ENCODE assay signal across 18 cellular contexts in the genomic region with DNA sequence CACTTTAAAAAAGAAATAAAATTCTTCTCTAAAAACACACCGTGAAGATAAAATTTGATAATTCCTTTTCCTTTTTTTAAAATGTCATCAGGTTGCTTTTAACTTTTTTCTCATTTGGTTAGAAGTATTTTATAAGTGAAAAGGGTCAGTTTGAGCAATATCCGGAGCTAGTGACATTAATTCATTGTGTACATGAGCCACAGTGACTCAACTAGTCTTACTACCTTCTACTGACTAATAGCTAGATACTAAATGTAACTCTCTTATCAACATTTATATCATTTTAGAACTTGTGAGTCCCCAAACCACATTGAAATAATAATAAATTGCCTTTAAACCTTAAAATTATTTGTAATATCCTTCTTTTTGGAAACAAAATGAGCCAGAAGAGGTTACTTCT.
DNase-seq lines count a peak whose midpoint lies in the region; TF ChIP-seq lines count a peak whose summit lies in the region.
"Had no signal": no experiment of that assay in that cellular context is flagged by ENCODE, and none has a peak within 500 bp of the region (broad histone marks: within the 10 kb centered on the region; RNA-seq: fewer than 3 reads in every experiment).

No MANE protein-coding gene starts in this region.

- H3K4me3 ChIP-seq in astrocyte of the spinal cord (ENCODE audit: low read depth, low read length) (no peak overlapping the region), mesenchymal stem cell (ENCODE audit: insufficient read depth in 1 of 2, low read depth in 1 of 2, low read length in 2 of 2) (no peak overlapping the region)
- H3K4me3 ChIP-seq: coronary artery, stomach had no signal

- H3K18ac ChIP-seq in mesenchymal stem cell (ENCODE audit: low read depth in 1 of 2, low read length in 2 of 2), result no peak overlapping the region

- H2BK12ac ChIP-seq in mesenchymal stem cell (ENCODE audit: low read length in 2 of 2), result no peak overlapping the region

- no peak overlapping the region for H3K14ac ChIP-seq in mesenchymal stem cell (ENCODE audit: low read length in 2 of 2)

- H3K27ac Mint-ChIP-seq in HFFc6, result peak overlapping the region; percentile 37
- H3K27ac Mint-ChIP-seq: activated CD4-positive, alpha-beta T cell treated with anti-CD3 and anti-CD28 coated beads, Interleukin-2, amount 10 ng/mL, durations not matched to agents 7 days and 5 days; activated naive CD8-positive, alpha-beta T cell; endodermal cell; type B pancreatic cell had no signal

- 0 out of 2 replicates have a peak, but pooled peaks cover 4% of the 10 kb centered on the region for H3K9me3 Mint-ChIP-seq in HFFc6
- H3K9me3 Mint-ChIP-seq: activated CD4-positive, alpha-beta T cell treated with anti-CD3 and anti-CD28 coated beads, Interleukin-2, amount 10 ng/mL, durations not matched to agents 7 days and 5 days; type B pancreatic cell had no signal

- peaks cover 65% of the 10 kb centered on the region for H3K4me1 Mint-ChIP-seq in HFFc6 (ENCODE audit: low read depth)
- H3K4me1 Mint-ChIP-seq: activated CD4-positive, alpha-beta T cell treated with anti-CD3 and anti-CD28 coated beads, Interleukin-2, amount 10 ng/mL, durations not matched to agents 7 days and 5 days had no signal

- H3K4me3 Mint-ChIP-seq in HFFc6, result peak overlapping the region; percentile 26; the same call in 1 of the 2 replicates
- H3K4me3 Mint-ChIP-seq: activated CD4-positive, alpha-beta T cell treated with anti-CD3 and anti-CD28 coated beads, Interleukin-2, amount 10 ng/mL, durations not matched to agents 7 days and 5 days; activated naive CD8-positive, alpha-beta T cell; endodermal cell; type B pancreatic cell had no signal

- no peak overlapping the region for H3K23ac ChIP-seq in mesenchymal stem cell (ENCODE audit: low read length in 2 of 2)

- TF ChIP-seq CTCF in HFFc6 (IDR thresholded peaks at IDR 0.05) (no peak), astrocyte of the spinal cord (IDR thresholded peaks at IDR 0.05; ENCODE audit: low read depth, low read length) (no peak)

- H3K9me3 ChIP-seq in mesenchymal stem cell (ENCODE audit: control insufficient read depth, low read length), result no peaks in the 10 kb centered on the region
- H3K9me3 ChIP-seq: stomach had no signal

- H2AFZ ChIP-seq in mesenchymal stem cell (ENCODE audit: low read depth, low read length), result no peak overlapping the region

- peaks cover 0 to 3% of the 10 kb centered on the region in 2 experiments for H3K27me3 ChIP-seq in mesenchymal stem cell (ENCODE audit: control insufficient read depth in 1 of 2, insufficient read depth in 1 of 2, low read length in 2 of 2)
- H3K27me3 ChIP-seq: stomach had no signal

- H2BK5ac ChIP-seq in mesenchymal stem cell (ENCODE audit: low read depth, low read length, poor library complexity, severe bottlenecking), result no peak overlapping the region

- no peak overlapping the region for H3K27ac ChIP-seq in mesenchymal stem cell (ENCODE audit: low read length, poor library complexity, severe bottlenecking)
- H3K27ac ChIP-seq: coronary artery, stomach, VCaP had no signal

- WGBS in mesenchymal stem cell, result no CpG with 5 or more reads among the region's 2 CpGs

- H3K36me3 Mint-ChIP-seq in HFFc6 (ENCODE audit: low read depth), result 0 out of 2 replicates have a peak, but pooled peaks cover 3% of the 10 kb centered on the region
- H3K36me3 Mint-ChIP-seq: activated naive CD8-positive, alpha-beta T cell; type B pancreatic cell had no signal

- H4K8ac ChIP-seq in mesenchymal stem cell (ENCODE audit: low read length), result no peak overlapping the region

- H3K36me3 ChIP-seq in mesenchymal stem cell (ENCODE audit: control insufficient read depth in 1 of 2, insufficient read depth in 2 of 2, low read depth in 1 of 2, low read length in 2 of 2), result no peaks in the 10 kb centered on the region
- H3K36me3 ChIP-seq: stomach had no signal

- no peak overlapping the region for H2BK120ac ChIP-seq in mesenchymal stem cell (ENCODE audit: low read depth, low read length)

- no peaks in the 10 kb centered on the region for H3K79me1 ChIP-seq in mesenchymal stem cell (replicated peaks; ENCODE audit: low read length, poor library complexity, severe bottlenecking)

- no peak overlapping the region for H2AK5ac ChIP-seq in mesenchymal stem cell (ENCODE audit: low read length, severe bottlenecking)

- DNase-seq in AG08396 (ENCODE audit: low spot score) (peak; percentile 7), HFFc6 (peak; percentile 47), astrocyte of the spinal cord (ENCODE audit: low read depth, low spot score) (peak; percentile 39), mesenchymal stem cell (peak; percentile 25), SHP77 treated with DMSO at 0.1 percent for 48 hours (lab: John Stamatoyannopoulos, UW) (no peak), amygdala (lab: John Stamatoyannopoulos, UW) (no peak)
- DNase-seq in activated CD4-positive, alpha-beta T cell treated with anti-CD3 and anti-CD28 coated beads for 1 hour, result no peak
- DNase-seq in stimulated activated CD4-positive, alpha-beta T cell treated with anti-CD3 and anti-CD28 coated beads, Interleukin-4, amount 100 ng/mL, for 1 hour, result no peak
- DNase-seq: activated CD4-positive, alpha-beta T cell treated with anti-CD3 and anti-CD28 coated beads, Interleukin-2, amount 10 ng/mL, durations not matched to agents 7 days and 5 days; endodermal cell; NCI-H1048; NCI-H187 treated with DMSO at 0.1 percent for 48 hours; NCI-H226; stomach had no signal

- peaks cover 3% of the 10 kb centered on the region for H3K4me1 ChIP-seq in mesenchymal stem cell (ENCODE audit: control insufficient read depth, insufficient read depth, low read depth, low read length)
- H3K4me1 ChIP-seq: stomach had no signal

- H3K27me3 Mint-ChIP-seq in HFFc6 (ENCODE audit: insufficient read depth), result no peaks in the 10 kb centered on the region; the same call in 1 of the 2 replicates
- H3K27me3 Mint-ChIP-seq: activated CD4-positive, alpha-beta T cell treated with anti-CD3 and anti-CD28 coated beads, Interleukin-2, amount 10 ng/mL, durations not matched to agents 7 days and 5 days; activated naive CD8-positive, alpha-beta T cell; type B pancreatic cell had no signal

- no peak overlapping the region for H3K4me2 ChIP-seq in mesenchymal stem cell (ENCODE audit: low read length, poor library complexity, severe bottlenecking)

- no peak overlapping the region for H3K4ac ChIP-seq in mesenchymal stem cell (ENCODE audit: low read depth in 1 of 2, low read length in 2 of 2)

- in situ Hi-C loops in astrocyte of the spinal cord (cut with HindIII; ENCODE audit: low sequenced_read_pairs), result no loop called here

- no peak overlapping the region for H3K9ac ChIP-seq in mesenchymal stem cell (ENCODE audit: low read length)

- H4K91ac ChIP-seq in mesenchymal stem cell (ENCODE audit: low read length), result no peak overlapping the region

- H2BK15ac ChIP-seq in mesenchymal stem cell (ENCODE audit: low read depth, poor library complexity, severe bottlenecking), result no peak overlapping the region

Comparison
In these comparisons a context has a peak if more than half of its experiments do, and no peak if none do; other contexts are left out.
1. DNase-seq: peak in AG08396 (single experiment), HFFc6 (single experiment), astrocyte of the spinal cord (single experiment) and mesenchymal stem cell (single experiment); none in SHP77 treated with DMSO at 0.1 percent for 48 hours (single experiment), amygdala (0 of 56), activated CD4-positive, alpha-beta T cell treated with anti-CD3 and anti-CD28 coated beads for 1 hour (single experiment) and stimulated activated CD4-positive, alpha-beta T cell treated with anti-CD3 and anti-CD28 coated beads, Interleukin-4, amount 100 ng/mL, for 1 hour (single experiment).